ENCODE assay signal across 11 cellular contexts in genomic region chr2:105576050-105576439, GRCh38.
A peak's percentile ranks its signal among the peaks of the same experiment; 100 is the strongest.
DNase-seq lines count a peak whose midpoint lies in the region; ATAC-seq and TF ChIP-seq lines count a peak whose summit lies in the region.
"Had no signal": no experiment of that assay in that cellular context is flagged by ENCODE, and none has a peak within 500 bp of the region (broad histone marks: within the 10 kb centered on the region; RNA-seq: fewer than 3 reads in every experiment).

No MANE protein-coding gene starts in this region.

- POLR2A ChIA-PET in activated CD4-positive, alpha-beta T cell treated with anti-CD3 and anti-CD28 coated beads for 36 hours (lab: Charles Lee), result no interaction called here
- POLR2A ChIA-PET in PC-3 (lab: Charles Lee; ENCODE audit: unreplicated experiment), result no interaction called here

- no peaks in the 10 kb centered on the region for H3K79me2 ChIP-seq in PC-3 (ENCODE audit: low read length)

- no peak for ATAC-seq in activated CD4-positive, alpha-beta T cell treated with anti-CD3 and anti-CD28 coated beads for 36 hours
- peak; percentile 4; the same call in 1 of the 2 replicates for ATAC-seq in PC-3
- ATAC-seq in HG02938 (IDR thresholded peaks at IDR 0.05; ENCODE audit: unreplicated experiment), result no peak
- ATAC-seq in activated CD4-positive, CD25-positive, alpha-beta regulatory T cell treated with anti-CD3 and anti-CD28 coated beads, Interleukin-2, amount 50 U/mL, for 24 hours, result no peak

- H3K4me2 ChIP-seq in PC-3 (ENCODE audit: low read length), result peak overlapping the region; percentile 74

- no peaks in the 10 kb centered on the region for H4K20me1 ChIP-seq in PC-3 (ENCODE audit: low read length)

- H3K4me3 ChIP-seq in PC-3 (ENCODE audit: low read length) (peak overlapping the region; percentile 36; the same call in 1 of the 2 replicates), duodenal mucosa (ENCODE audit: low read depth in 1 of 2, low read length in 2 of 2) (peak overlapping the region; percentile 18 to 41)
- H3K4me3 ChIP-seq: thyroid gland had no signal

- no peak overlapping the region for H3K27ac ChIP-seq in PC-3 (ENCODE audit: low read length)
- H3K27ac ChIP-seq in duodenal mucosa (ENCODE audit: low read depth, low read length), result no peak overlapping the region
- H3K27ac ChIP-seq: epithelial cell of prostate had no signal

- H3K9me3 ChIP-seq in PC-3 (ENCODE audit: low read length), result no peaks in the 10 kb centered on the region
- no peaks in the 10 kb centered on the region for H3K9me3 ChIP-seq in duodenal mucosa (ENCODE audit: control insufficient read depth in 1 of 2, low read length in 2 of 2)
- H3K9me3 ChIP-seq: sigmoid colon, thyroid gland had no signal

- H3K27me3 ChIP-seq in PC-3 (ENCODE audit: low read length), result no peaks in the 10 kb centered on the region
- no peaks in the 10 kb centered on the region for H3K27me3 ChIP-seq in duodenal mucosa (ENCODE audit: control insufficient read depth in 1 of 2, insufficient read depth in 2 of 2, low read length in 2 of 2)
- H3K27me3 ChIP-seq: sigmoid colon, thyroid gland had no signal

- H3K36me3 Mint-ChIP-seq in activated CD4-positive, alpha-beta T cell treated with anti-CD3 and anti-CD28 coated beads for 36 hours (ENCODE audit: low read depth), result no peaks in the 10 kb centered on the region
- H3K36me3 Mint-ChIP-seq in progenitor cell of endocrine pancreas (ENCODE audit: insufficient read depth), result no peaks in the 10 kb centered on the region

- H2AFZ ChIP-seq in PC-3 (ENCODE audit: low read length), result peak overlapping the region; percentile 24

- CTCF ChIA-PET in activated CD4-positive, alpha-beta T cell treated with anti-CD3 and anti-CD28 coated beads for 36 hours (lab: Charles Lee), result interaction anchor here (0.6 to 3.2 kb wide), 16 partner anchors 9 to 955 kb away, joined by 3 to 20 read pairs (median 4); no protein-coding TSS in a partner anchor
- CTCF ChIA-PET in PC-3 (lab: Charles Lee), result interaction anchor here (0.7 to 1.1 kb wide), 3 partner anchors 137 to 211 kb away, joined by 3 to 6 read pairs (median 5); no protein-coding TSS in a partner anchor

- peak overlapping the region; percentile 89 for H3K27ac Mint-ChIP-seq in activated CD4-positive, alpha-beta T cell treated with anti-CD3 and anti-CD28 coated beads for 36 hours
- peak overlapping the region; percentile 90 for H3K27ac Mint-ChIP-seq in progenitor cell of endocrine pancreas

- H3K9me3 Mint-ChIP-seq in activated CD4-positive, alpha-beta T cell treated with anti-CD3 and anti-CD28 coated beads for 36 hours (ENCODE audit: low read depth), result no peaks in the 10 kb centered on the region
- no peaks in the 10 kb centered on the region for H3K9me3 Mint-ChIP-seq in progenitor cell of endocrine pancreas (ENCODE audit: low read depth)

- H3K9ac ChIP-seq in PC-3 (ENCODE audit: low read length) (no peak overlapping the region), duodenal mucosa (ENCODE audit: low read depth in 1 of 2, low read length in 2 of 2) (peak overlapping the region; percentile 41 to 42)

- no peak for TF ChIP-seq CTCF in PC-3 (conservative IDR thresholded peaks at IDR 0.05; ENCODE audit: low read depth, low read length)
- TF ChIP-seq CTCF in progenitor cell of endocrine pancreas (IDR thresholded peaks at IDR 0.05; ENCODE audit: unreplicated experiment), result no peak

- intact Hi-C loops in activated CD4-positive, alpha-beta T cell treated with anti-CD3 and anti-CD28 coated beads for 36 hours (cut with DNase I, micrococcal nuclease), result loop anchor here (1.0 to 10.0 kb wide), 9 partner anchors 163 to 519 kb away; no protein-coding TSS in a partner anchor
- intact Hi-C loops in PC-3 (cut with micrococcal nuclease), result loop anchor here (2.0 to 10.0 kb wide), 5 partner anchors 69 to 511 kb away; partner anchors contain the start of gene NCK2

- no peaks in the 10 kb centered on the region for H3F3A ChIP-seq in PC-3 (ENCODE audit: low read length, unreplicated experiment)

- DNase-seq in activated CD4-positive, alpha-beta T cell treated with anti-CD3 and anti-CD28 coated beads for 36 hours, result no peak
- no peak for DNase-seq in activated CD4-positive, alpha-beta T cell treated with anti-CD3 and anti-CD28 coated beads, Interleukin-2, amount 50 U/mL, for 48 hours
- DNase-seq in PC-3, result no peak
- DNase-seq in progenitor cell of endocrine pancreas (ENCODE audit: low spot score, unreplicated experiment), result no peak
- no peak for DNase-seq in NK-92 treated with Interleukin-12 subunit alpha and Interleukin-12 subunit beta, amount 100 ng/mL, for 24 hours (lab: John Stamatoyannopoulos, UW)
- DNase-seq: sigmoid colon had no signal

- peaks cover 4% of the 10 kb centered on the region for H3K27me3 Mint-ChIP-seq in activated CD4-positive, alpha-beta T cell treated with anti-CD3 and anti-CD28 coated beads for 36 hours
- peaks cover 19% of the 10 kb centered on the region for H3K27me3 Mint-ChIP-seq in progenitor cell of endocrine pancreas

- H3K4me3 Mint-ChIP-seq in activated CD4-positive, alpha-beta T cell treated with anti-CD3 and anti-CD28 coated beads for 36 hours, result no peak overlapping the region
- no peak overlapping the region for H3K4me3 Mint-ChIP-seq in progenitor cell of endocrine pancreas (ENCODE audit: low read depth)

- H3K36me3 ChIP-seq in PC-3 (ENCODE audit: low read depth, low read length), result no peaks in the 10 kb centered on the region
- H3K36me3 ChIP-seq in duodenal mucosa (ENCODE audit: control insufficient read depth in 1 of 2, insufficient read depth in 2 of 2, low read length in 2 of 2), result no peaks in the 10 kb centered on the region
- H3K36me3 ChIP-seq: sigmoid colon, thyroid gland had no signal

- H3K4me1 ChIP-seq in PC-3 (ENCODE audit: insufficient read depth, low read length), result peaks cover 25% of the 10 kb centered on the region
- peaks cover 29 to 41% of the 10 kb centered on the region in 2 donors for H3K4me1 ChIP-seq in duodenal mucosa (ENCODE audit: control insufficient read depth in 1 of 2, insufficient read depth in 2 of 2, low read length in 2 of 2)

- no peaks in the 10 kb centered on the region for H3K9me2 ChIP-seq in PC-3 (replicated peaks; ENCODE audit: low read length)

- H3K4me1 Mint-ChIP-seq in activated CD4-positive, alpha-beta T cell treated with anti-CD3 and anti-CD28 coated beads for 36 hours, result peaks cover 22% of the 10 kb centered on the region
- peaks cover 8% of the 10 kb centered on the region for H3K4me1 Mint-ChIP-seq in progenitor cell of endocrine pancreas (ENCODE audit: low read depth)

- BruUV-seq in PC-3 (replicated peaks; lab: Mats Ljungman, UMichigan), result no TSS peak
